ENCODE assay signal across 21 cellular contexts in genomic region chr13:113431171-113431570, GRCh38. TPM values are rescaled to one million over a fixed set of nuclear protein-coding genes. Genes with fewer than 3 reads are reported as not detected.
DNase-seq lines count a peak whose midpoint lies in the region; ATAC-seq and TF ChIP-seq lines count a peak whose summit lies in the region.
"Had no signal": no experiment of that assay in that cellular context is flagged by ENCODE, and none has a peak within 500 bp of the region (broad histone marks: within the 10 kb centered on the region; RNA-seq: fewer than 3 reads in every experiment).

No MANE protein-coding gene starts in this region.

- ATAC-seq in omental fat pad (ENCODE audit: low FRiP score) (peak; percentile 34), HG02840 (IDR thresholded peaks at IDR 0.05; ENCODE audit: low FRiP score, unreplicated experiment) (no peak)

- peak overlapping the region in 6 of 11 experiments; percentile 6 to 98 (median 84); a peak in 12 of 22 replicates for H3K4me2 ChIP-seq in BLaER1 treated with 17β-estradiol and CSF1 and Interleukin-3, amounts not matched to agents 10 nM and 100 nM

- peaks cover 22 to 82% (median 74%) of the 10 kb centered on the region in 10 experiments for H3K4me1 ChIP-seq in BLaER1 treated with 17β-estradiol and CSF1 and Interleukin-3, amounts not matched to agents 10 nM and 100 nM
- H3K4me1 ChIP-seq in left ventricle myocardium inferior = peaks cover 30% of the 10 kb centered on the region
- H3K4me1 ChIP-seq: BE2C had no signal

- no peaks in the 10 kb centered on the region for H3K36me3 ChIP-seq in BLaER1 treated with 17β-estradiol and CSF1 and Interleukin-3, amounts not matched to agents 10 nM and 100 nM
- H3K36me3 ChIP-seq in WERI-Rb-1 (peaks cover 9% of the 10 kb centered on the region), left ventricle myocardium inferior (peaks cover 63% of the 10 kb centered on the region)
- H3K36me3 ChIP-seq: BE2C had no signal

- CTCF ChIA-PET in GM10248 (lab: Yijun Ruan, JAX) = no interaction called here

- intact Hi-C loops in left ventricle myocardium inferior (cut with micrococcal nuclease) = no loop called here

- H3K27me3 ChIP-seq in BLaER1 treated with 17β-estradiol and CSF1 and Interleukin-3, amounts not matched to agents 10 nM and 100 nM = peaks cover 0 to 53% (median 0%) of the 10 kb centered on the region in 11 experiments; a peak in 7 of 22 replicates
- no peaks in the 10 kb centered on the region for H3K27me3 ChIP-seq in WERI-Rb-1 (ENCODE audit: insufficient read depth, low read depth, severe bottlenecking)
- H3K27me3 ChIP-seq in left ventricle myocardium inferior (ENCODE audit: low read depth) = no peaks in the 10 kb centered on the region
- H3K27me3 ChIP-seq: BE2C had no signal

- TF ChIP-seq CTCF in WERI-Rb-1 (IDR thresholded peaks at IDR 0.05; ENCODE audit: low read depth, low read length) (no peak), left ventricle myocardium inferior (IDR thresholded peaks at IDR 0.05; ENCODE audit: borderline replicate concordance) (no peak), omental fat pad (IDR thresholded peaks at IDR 0.05) (no peak), GM10248 (IDR thresholded peaks at IDR 0.05; ENCODE audit: control extremely low read depth, extremely low read depth, low read depth, missing control alignments) (no peak)

- no peaks in the 10 kb centered on the region; a peak in 1 of 22 replicates for H4K20me1 ChIP-seq in BLaER1 treated with 17β-estradiol and CSF1 and Interleukin-3, amounts not matched to agents 10 nM and 100 nM

- H3K9ac ChIP-seq in BLaER1 treated with 17β-estradiol and CSF1 and Interleukin-3, amounts not matched to agents 10 nM and 100 nM = no peak overlapping the region

- 0 out of 22 replicates have a peak overlapping the region, but pooled peaks of 1 of the 11 experiments have one; percentile 19 for H3K27ac ChIP-seq in BLaER1 treated with 17β-estradiol and CSF1 and Interleukin-3, amounts not matched to agents 10 nM and 100 nM
- peak overlapping the region; percentile 96 for H3K27ac ChIP-seq in WERI-Rb-1
- H3K27ac ChIP-seq in left ventricle myocardium inferior (replicated peaks) = peak overlapping the region; percentile 61

- H3K4me3 ChIP-seq in BLaER1 treated with 17β-estradiol and CSF1 and Interleukin-3, amounts not matched to agents 10 nM and 100 nM = no peak overlapping the region
- H3K4me3 ChIP-seq in WERI-Rb-1 (ENCODE audit: low read depth, low read length) (no peak overlapping the region), left ventricle myocardium inferior (no peak overlapping the region)

- POLR2A ChIA-PET in GM10248 (lab: Yijun Ruan, JAX) = no interaction called here

- H3K9me3 ChIP-seq in BLaER1 treated with 17β-estradiol and CSF1 and Interleukin-3, amounts not matched to agents 10 nM and 100 nM (replicated peaks in 1 of 11) = no peaks in the 10 kb centered on the region
- H3K9me3 ChIP-seq in WERI-Rb-1 (ENCODE audit: severe bottlenecking) = no peaks in the 10 kb centered on the region
- no peaks in the 10 kb centered on the region for H3K9me3 ChIP-seq in left ventricle myocardium inferior (replicated peaks)
- H3K9me3 ChIP-seq: BE2C, Caco-2 had no signal

- DNase-seq in WERI-Rb-1 (no peak), left ventricle myocardium inferior (no peak), omental fat pad (ENCODE audit: low spot score) (no peak), AML-193 (lab: John Stamatoyannopoulos, UW) (no peak), GM10248 (ENCODE audit: extremely low spot score) (no peak)
- no peak for DNase-seq in stimulated activated CD4-positive, alpha-beta T cell treated with anti-CD3 and anti-CD28 coated beads, Interleukin-2, amount 100 ng/mL, for 24 hours
- DNase-seq: BE2C; Caco-2; CD4-positive, alpha-beta T cell; DMS153; Karpas-422; MV-4-11; NCI-H1694; NCI-H2081; NCI-H2171; NCI-H345; NCI-H524 treated with DMSO at 0.1 percent for 48 hours; NCI-H82; SHP77 had no signal

RNA-seq across cellular contexts. Expression of gene ADPRHL1, which starts 22.1 kb away (rescaled TPM):
- 484 TPM for total RNA-seq in left ventricle myocardium inferior
- total RNA-seq in omental fat pad = 1 to 10 TPM in 3 of 4 donors, under 1 TPM in 1; 0.72 to 2.7 (median 1.7) TPM

RNA-seq across cellular contexts. Expression of gene DCUN1D2, which starts 59.3 kb away (rescaled TPM):
- total RNA-seq in left ventricle myocardium inferior = 196 TPM
- 10 to 100 TPM; 10.9 to 28.4 (median 14.5) TPM for total RNA-seq in omental fat pad

Comparison
In these comparisons a context has a peak if more than half of its experiments do, and no peak if none do; other contexts are left out.
1. RNA of gene ADPRHL1, which starts 22.1 kb away (total RNA-seq): 484 TPM in left ventricle myocardium inferior (single experiment); 0.72 to 2.7 TPM in omental fat pad; every median in the first group is over 100 times any median in the second.